ENCODE assay signal across 12 cellular contexts in the genomic region with DNA sequence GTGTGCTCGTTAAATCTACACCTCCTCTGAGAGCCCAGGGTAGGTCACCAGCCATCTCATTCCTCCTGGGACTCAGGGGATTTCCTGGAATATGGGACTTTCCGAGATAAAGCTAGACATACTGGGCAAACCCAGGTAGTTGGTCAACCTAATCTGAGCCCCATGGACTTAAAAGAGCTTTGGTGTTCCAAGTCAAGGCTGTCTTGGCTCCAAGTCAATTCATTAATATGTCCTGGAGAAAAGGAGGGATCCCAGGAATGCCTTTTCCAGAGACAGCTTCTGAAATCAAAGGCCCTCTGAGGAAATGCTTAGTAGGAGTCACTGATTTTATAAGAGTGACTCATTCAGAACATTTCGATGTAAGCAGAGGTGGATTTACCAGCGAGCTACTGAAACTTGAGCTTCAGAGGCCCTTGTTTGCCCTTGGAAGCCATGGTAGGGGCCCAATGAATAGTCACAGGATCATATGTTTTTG.
A peak's percentile ranks its signal among the peaks of the same experiment; 100 is the strongest.
DNase-seq lines count a peak whose midpoint lies in the region; ATAC-seq, FAIRE-seq and TF ChIP-seq lines count a peak whose summit lies in the region.
"Had no signal": no experiment of that assay in that cellular context is flagged by ENCODE, and none has a peak within 500 bp of the region (broad histone marks: within the 10 kb centered on the region; RNA-seq: fewer than 3 reads in every experiment).

No MANE protein-coding gene starts in this region.

- no peak for TF ChIP-seq RAD21 in GM12878 (IDR thresholded peaks at IDR 0.05; ENCODE audit: insufficient read depth, low read depth, low read length)

- H3K9me3 ChIP-seq in GM12878 (replicated peaks; ENCODE audit: control insufficient read depth, insufficient read depth, low read length) = no peaks in the 10 kb centered on the region
- no peaks in the 10 kb centered on the region for H3K9me3 ChIP-seq in mesenchymal stem cell (ENCODE audit: control insufficient read depth, low read length)

- H3K27me3 Mint-ChIP-seq in stimulated activated naive B cell treated with anti-CD40 and anti-IgM and Interleukin-4, amounts not matched to agents 10 μg/mL and 1 μg/mL and 100 μg/mL, for 72 hours = peaks cover 22 to 25% of the 10 kb centered on the region in 2 donors

- no peak overlapping the region for H2BK15ac ChIP-seq in mesenchymal stem cell (ENCODE audit: low read depth, poor library complexity, severe bottlenecking)

- H3K14ac ChIP-seq in mesenchymal stem cell (ENCODE audit: low read length in 2 of 2) = no peak overlapping the region

- H3K27ac ChIP-seq in GM12878 (ENCODE audit: control insufficient read depth, insufficient read depth) = no peak overlapping the region; the same call in 1 of the 2 replicates
- H3K27ac ChIP-seq in mesenchymal stem cell (ENCODE audit: low read length, poor library complexity, severe bottlenecking) = peak overlapping the region; percentile 45

- peaks cover 0 to 1% of the 10 kb centered on the region in 2 donors for H3K36me3 Mint-ChIP-seq in stimulated activated naive B cell treated with anti-CD40 and anti-IgM and Interleukin-4, amounts not matched to agents 10 μg/mL and 1 μg/mL and 100 μg/mL, for 72 hours
- H3K36me3 Mint-ChIP-seq: CD4-positive, CD25-positive, alpha-beta regulatory T cell had no signal

- H3K79me1 ChIP-seq in mesenchymal stem cell (replicated peaks; ENCODE audit: low read length, poor library complexity, severe bottlenecking) = no peaks in the 10 kb centered on the region

- H3K4me1 Mint-ChIP-seq in stimulated activated naive B cell treated with anti-CD40 and anti-IgM and Interleukin-4, amounts not matched to agents 10 μg/mL and 1 μg/mL and 100 μg/mL, for 72 hours = peaks cover 12 to 28% of the 10 kb centered on the region in 2 donors
- H3K4me1 Mint-ChIP-seq: CD4-positive, CD25-positive, alpha-beta regulatory T cell had no signal

- no peak overlapping the region for H3K4ac ChIP-seq in mesenchymal stem cell (ENCODE audit: low read depth in 1 of 2, low read length in 2 of 2)

- H2BK12ac ChIP-seq in mesenchymal stem cell (ENCODE audit: low read length in 2 of 2) = peak overlapping the region in 1 of 2 experiments; percentile 29

- peak; percentile 50 for ATAC-seq in GM12878
- no peak for ATAC-seq in stimulated activated naive B cell treated with anti-CD40 and anti-IgM and Interleukin-4, amounts not matched to agents 10 μg/mL and 1 μg/mL and 100 μg/mL, for 72 hours (replicated peaks)

- WGBS in GM12878 (ENCODE audit: insufficient coverage, insufficient replicate concordance, low lambda C conversion rate, missing lambda C conversion rate) = 46% methylated on average over 4 of the region's 4 CpGs
- WGBS in mesenchymal stem cell = 35% methylated on average over 4 of the region's 4 CpGs

- H3K4me1 ChIP-seq in GM12878 (ENCODE audit: control insufficient read depth, insufficient read depth, low read length) (peaks cover 10% of the 10 kb centered on the region), mesenchymal stem cell (ENCODE audit: control insufficient read depth, insufficient read depth, low read depth, low read length) (peaks cover 6% of the 10 kb centered on the region)

- POLR2A ChIA-PET in GM12878 (lab: Charles Lee) = interaction anchor here (1.3 to 1.7 kb wide), 3 partner anchors 8 to 20 kb away, joined by 3 to 5 read pairs (median 4); no protein-coding TSS in a partner anchor

- peak; percentile 59 for DNase-seq in AG08396 (ENCODE audit: low spot score)
- peak; percentile 72 for DNase-seq in HTR-8/SVneo (ENCODE audit: insufficient read length, low spot score)
- DNase-seq in GM12878 (ENCODE audit: low read depth, low spot score) = no peak
- DNase-seq in mesenchymal stem cell = peak; percentile 85
- no peak for DNase-seq in NCI-H446 treated with DMSO at 0.1 percent for 48 hours (lab: John Stamatoyannopoulos, UW)
- no peak for DNase-seq in NCI-H2029 treated with DMSO at 0.1 percent for 48 hours (lab: John Stamatoyannopoulos, UW)
- no peak for DNase-seq in stimulated activated naive B cell treated with anti-CD40 and anti-IgM and Interleukin-4, amounts not matched to agents 10 μg/mL and 1 μg/mL and 100 μg/mL, for 72 hours
- no peak for DNase-seq in amygdala (lab: John Stamatoyannopoulos, UW)
- DNase-seq: activated CD4-positive, alpha-beta T cell treated with anti-CD3 and anti-CD28 coated beads, Interleukin-2, amount 50 U/mL, for 4 hours; CD4-positive, CD25-positive, alpha-beta regulatory T cell; NCI-H1417 treated with DMSO at 0.1 percent for 48 hours had no signal

- H3K23ac ChIP-seq in mesenchymal stem cell (ENCODE audit: low read length in 2 of 2) = no peak overlapping the region

- H3K4me3 ChIP-seq in GM12878 = no peak overlapping the region
- H3K4me3 ChIP-seq in mesenchymal stem cell (ENCODE audit: insufficient read depth in 1 of 2, low read depth in 1 of 2, low read length in 2 of 2) = no peak overlapping the region

- SMC1A ChIA-PET in GM12878 (lab: Charles Lee; ENCODE audit: uncharacterized antibody, unreplicated experiment) = interaction anchor here (0.8 to 2.0 kb wide), 9 partner anchors 9 to 93 kb away, joined by 3 to 9 read pairs (median 4); no protein-coding TSS in a partner anchor

- H3K36me3 ChIP-seq in GM12878 (ENCODE audit: control insufficient read depth in 2 of 2, insufficient read depth in 2 of 2, low read length in 1 of 2) = no peaks in the 10 kb centered on the region
- H3K36me3 ChIP-seq in mesenchymal stem cell (ENCODE audit: control insufficient read depth in 1 of 2, insufficient read depth in 2 of 2, low read depth in 1 of 2, low read length in 2 of 2) = peaks cover 0 to 3% of the 10 kb centered on the region in 2 experiments

- no peak overlapping the region for H2BK5ac ChIP-seq in mesenchymal stem cell (ENCODE audit: low read depth, low read length, poor library complexity, severe bottlenecking)

- no peaks in the 10 kb centered on the region for H3K79me2 ChIP-seq in GM12878 (ENCODE audit: control insufficient read depth, insufficient read depth, low read length)

- no peaks in the 10 kb centered on the region for H3K9me3 Mint-ChIP-seq in stimulated activated naive B cell treated with anti-CD40 and anti-IgM and Interleukin-4, amounts not matched to agents 10 μg/mL and 1 μg/mL and 100 μg/mL, for 72 hours
- H3K9me3 Mint-ChIP-seq: stimulated activated naive CD8-positive, alpha-beta T cell treated with anti-CD3 and anti-CD28 coated beads, Interleukin-15, Interleukin-2, amounts not matched to agents 100 ng/mL and 50 ng/mL, for 24 hours had no signal

- H4K20me1 ChIP-seq in GM12878 (ENCODE audit: control insufficient read depth, insufficient read depth) = no peaks in the 10 kb centered on the region

- TF ChIP-seq EP300 in GM12878 (IDR thresholded peaks at IDR 0.05; ENCODE audit: borderline replicate concordance in 1 of 2, control insufficient read depth in 1 of 2, low read depth in 2 of 2, low read length in 2 of 2) = no peak

- in situ Hi-C loops in GM12878 (cut with MboI) = no loop called here

- peak overlapping the region; percentile 63 for H4K91ac ChIP-seq in mesenchymal stem cell (ENCODE audit: low read length)

- H2AK5ac ChIP-seq in mesenchymal stem cell (ENCODE audit: low read length, severe bottlenecking) = peak overlapping the region; percentile 64

- H3K27me3 ChIP-seq in GM12878 (replicated peaks in 1 of 2; ENCODE audit: control insufficient read depth in 2 of 2, insufficient read depth in 2 of 2, low read length in 1 of 2) = no peaks in the 10 kb centered on the region
- H3K27me3 ChIP-seq in mesenchymal stem cell (ENCODE audit: control insufficient read depth in 1 of 2, insufficient read depth in 1 of 2, low read length in 2 of 2) = peaks cover 0 to 3% of the 10 kb centered on the region in 2 experiments

- H3K4me3 Mint-ChIP-seq in stimulated activated naive B cell treated with anti-CD40 and anti-IgM and Interleukin-4, amounts not matched to agents 10 μg/mL and 1 μg/mL and 100 μg/mL, for 72 hours = no peak overlapping the region
- H3K4me3 Mint-ChIP-seq: CD4-positive, CD25-positive, alpha-beta regulatory T cell; stimulated activated naive CD8-positive, alpha-beta T cell treated with anti-CD3 and anti-CD28 coated beads, Interleukin-15, Interleukin-2, amounts not matched to agents 100 ng/mL and 50 ng/mL, for 24 hours had no signal

- peak overlapping the region; percentile 55 to 77 for H3K18ac ChIP-seq in mesenchymal stem cell (ENCODE audit: low read depth in 1 of 2, low read length in 2 of 2)

- intact Hi-C loops in GM12878 (cut with micrococcal nuclease; ENCODE audit: unreplicated experiment) = no loop called here

- CTCF ChIA-PET in GM12878 (lab: Yijun Ruan, JAX) = interaction anchor here (1.5 to 1.8 kb wide), 2 partner anchors 9 to 1548 kb away, joined by 3 to 9 read pairs; no protein-coding TSS in a partner anchor

- no peak overlapping the region for H3K27ac Mint-ChIP-seq in stimulated activated naive B cell treated with anti-CD40 and anti-IgM and Interleukin-4, amounts not matched to agents 10 μg/mL and 1 μg/mL and 100 μg/mL, for 72 hours
- H3K27ac Mint-ChIP-seq: CD4-positive, CD25-positive, alpha-beta regulatory T cell; stimulated activated naive CD8-positive, alpha-beta T cell treated with anti-CD3 and anti-CD28 coated beads, Interleukin-15, Interleukin-2, amounts not matched to agents 100 ng/mL and 50 ng/mL, for 24 hours had no signal

- no TSS peak for BruUV-seq in GM12878 (replicated peaks; lab: Mats Ljungman, UMichigan)

- H3K9ac ChIP-seq in GM12878 (ENCODE audit: control insufficient read depth, insufficient read depth, low read length) (no peak overlapping the region), mesenchymal stem cell (ENCODE audit: low read length) (no peak overlapping the region)

- peak overlapping the region; percentile 50 for H2AFZ ChIP-seq in GM12878 (ENCODE audit: control insufficient read depth, low read depth, low read length)
- no peak overlapping the region for H2AFZ ChIP-seq in mesenchymal stem cell (ENCODE audit: low read depth, low read length)

- H3K4me2 ChIP-seq in GM12878 (ENCODE audit: control insufficient read depth, insufficient read depth) (no peak overlapping the region; the same call in 1 of the 2 replicates), mesenchymal stem cell (ENCODE audit: low read length, poor library complexity, severe bottlenecking) (no peak overlapping the region)

- no peak overlapping the region for H4K8ac ChIP-seq in mesenchymal stem cell (ENCODE audit: low read length)

- H2BK120ac ChIP-seq in mesenchymal stem cell (ENCODE audit: low read depth, low read length) = no peak overlapping the region

- RAD21 ChIA-PET in GM12878 (lab: Charles Lee; ENCODE audit: unreplicated experiment) = interaction anchor here (1.1 to 1.8 kb wide), 5 partner anchors 9 to 76 kb away, joined by 3 to 7 read pairs (median 4); no protein-coding TSS in a partner anchor

- FAIRE-seq in HTR-8/SVneo (lab: Jason Lieb, UNC) (no peak), GM12878 (lab: Jason Lieb, UNC) (no peak)

- no peak for TF ChIP-seq CTCF in GM12878 (IDR thresholded peaks at IDR 0.05 in 2 of 3, conservative IDR thresholded peaks at IDR 0.05 in 1 of 3; ENCODE audit: control insufficient read depth in 2 of 3, extremely low read depth in 1 of 3, insufficient read depth in 1 of 3, low read depth in 3 of 3, low read length in 3 of 3)

- TF ChIP-seq POLR2A in GM12878 (IDR thresholded peaks at IDR 0.05; ENCODE audit: low read depth, low read length) = no peak

Comparison
In these comparisons a context has a peak if more than half of its experiments do, and no peak if none do; other contexts are left out.
1. DNase-seq: peak in AG08396 (single experiment), HTR-8/SVneo (single experiment) and mesenchymal stem cell (single experiment); none in GM12878 (single experiment), NCI-H446 treated with DMSO at 0.1 percent for 48 hours (single experiment), NCI-H2029 treated with DMSO at 0.1 percent for 48 hours (single experiment), stimulated activated naive B cell treated with anti-CD40 and anti-IgM and Interleukin-4, amounts not matched to agents 10 μg/mL and 1 μg/mL and 100 μg/mL, for 72 hours (single experiment) and amygdala (0 of 56).